Comparison of ENCODE assay signal across 34 cellular contexts in genomic region chr6:93849857-93850256, GRCh38.
A peak's percentile ranks its signal among the peaks of the same experiment; 100 is the strongest.
DNase-seq lines count a peak whose midpoint lies in the region; ATAC-seq and TF ChIP-seq lines count a peak whose summit lies in the region.
"Had no signal": no experiment of that assay in that cellular context is flagged by ENCODE, and none has a peak within 500 bp of the region (broad histone marks: within the 10 kb centered on the region; RNA-seq: fewer than 3 reads in every experiment).

No MANE protein-coding gene starts in this region.

- TF ChIP-seq CTCF in endodermal cell (conservative IDR thresholded peaks at IDR 0.05) (no peak), nephron progenitor cell (IDR thresholded peaks at IDR 0.05) (no peak)

- DNase-seq in H4 (ENCODE audit: low spot score) (peak; percentile 2), SK-N-DZ (ENCODE audit: low spot score) (peak; percentile 1), endodermal cell (no peak), nephron progenitor cell (no peak), dedifferentiated amniotic fluid mesenchymal stem cell (ENCODE audit: extremely low spot score) (no peak)
- DNase-seq in activated naive CD8-positive, alpha-beta T cell treated with anti-CD3 and anti-CD28 coated beads, Interleukin-2, amount 50 U/mL, for 24 hours = no peak
- no peak for DNase-seq in activated CD4-positive, alpha-beta T cell treated with anti-CD3 and anti-CD28 coated beads for 4 hours
- no peak for DNase-seq in activated CD4-positive, CD25-positive, alpha-beta regulatory T cell treated with anti-CD3 and anti-CD28 coated beads, Interleukin-2, amount 50 U/mL, for 72 hours
- DNase-seq: activated effector memory CD4-positive, alpha-beta T cell treated with anti-CD3 and anti-CD28 coated beads, Interleukin-2, amount 50 U/mL, for 16 hours; activated T-cell treated with anti-CD3 and anti-CD28 coated beads, Interleukin-2, amount 50 U/mL, for 24 hours; aorta; CD8-positive, alpha-beta T cell; foreskin keratinocyte; H7; heart right ventricle; Kasumi-1; MV-4-11; NCI-H1436; NCI-H2081 treated with DMSO at 0.1 percent for 48 hours; NCI-H446 treated with DMSO at 0.1 percent for 48 hours; NCI-H82; pancreas; SIG-M5; stimulated activated CD8-positive, alpha-beta memory T cell treated with anti-CD3 and anti-CD28 coated beads, Interleukin-4, amount 100 ng/mL, for 48 hours; stimulated activated naive CD8-positive, alpha-beta T cell treated with anti-CD3 and anti-CD28 coated beads, Interleukin-15, amount 100 ng/mL, for 72 hours; SW 1271; T1000 had no signal

- peaks cover 4% of the 10 kb centered on the region for H3K4me1 ChIP-seq in endodermal cell (ENCODE audit: control insufficient read depth, insufficient read depth, low read length)
- H3K4me1 ChIP-seq: A549, foreskin keratinocyte, heart right ventricle, pancreas, right atrium auricular region had no signal

- H3K4me1 Mint-ChIP-seq in endodermal cell = peaks cover 21% of the 10 kb centered on the region
- peaks cover 17% of the 10 kb centered on the region for H3K4me1 Mint-ChIP-seq in nephron progenitor cell
- H3K4me1 Mint-ChIP-seq in activated naive CD8-positive, alpha-beta T cell treated with anti-CD3 and anti-CD28 coated beads, Interleukin-2, amount 50 U/mL, for 24 hours = no peaks in the 10 kb centered on the region
- H3K4me1 Mint-ChIP-seq: B cell; stimulated activated naive CD8-positive, alpha-beta T cell treated with anti-CD3 and anti-CD28 coated beads, Interleukin-15, amount 100 ng/mL, for 72 hours had no signal

- H3K27me3 Mint-ChIP-seq in endodermal cell (ENCODE audit: insufficient read depth) = no peaks in the 10 kb centered on the region
- no peaks in the 10 kb centered on the region for H3K27me3 Mint-ChIP-seq in nephron progenitor cell (ENCODE audit: low read depth, poor library complexity)
- no peaks in the 10 kb centered on the region for H3K27me3 Mint-ChIP-seq in activated naive CD8-positive, alpha-beta T cell treated with anti-CD3 and anti-CD28 coated beads, Interleukin-2, amount 50 U/mL, for 24 hours
- H3K27me3 Mint-ChIP-seq: activated naive CD8-positive, alpha-beta T cell; activated T-cell treated with anti-CD3 and anti-CD28 coated beads, Interleukin-2, amount 50 U/mL, for 24 hours; B cell; stimulated activated naive CD8-positive, alpha-beta T cell treated with anti-CD3 and anti-CD28 coated beads, Interleukin-15, amount 100 ng/mL, for 72 hours had no signal

- no peaks in the 10 kb centered on the region for H3K36me3 ChIP-seq in endodermal cell (ENCODE audit: control insufficient read depth, insufficient read depth, low read length)
- H3K36me3 ChIP-seq: esophagus muscularis mucosa, heart right ventricle, pancreas, right atrium auricular region had no signal

- H3K9ac ChIP-seq in endodermal cell (ENCODE audit: extremely low read depth, low read length, poor library complexity, severe bottlenecking) = no peak overlapping the region

- H3K27ac Mint-ChIP-seq in endodermal cell (peak overlapping the region; percentile 16), nephron progenitor cell (peak overlapping the region; percentile 76)
- no peak overlapping the region for H3K27ac Mint-ChIP-seq in activated naive CD8-positive, alpha-beta T cell treated with anti-CD3 and anti-CD28 coated beads, Interleukin-2, amount 50 U/mL, for 24 hours
- H3K27ac Mint-ChIP-seq: activated naive CD8-positive, alpha-beta T cell; activated T-cell treated with anti-CD3 and anti-CD28 coated beads, Interleukin-2, amount 50 U/mL, for 24 hours; B cell; CD8-positive, alpha-beta T cell; stimulated activated naive CD8-positive, alpha-beta T cell treated with anti-CD3 and anti-CD28 coated beads, Interleukin-15, amount 100 ng/mL, for 72 hours had no signal

- H3K9me3 ChIP-seq in endodermal cell (ENCODE audit: control insufficient read depth, low read length) = peaks cover 7% of the 10 kb centered on the region
- H3K9me3 ChIP-seq: A549, pancreas, right atrium auricular region had no signal

- ATAC-seq in activated naive CD8-positive, alpha-beta T cell treated with anti-CD3 and anti-CD28 coated beads, Interleukin-2, amount 50 U/mL, for 24 hours = no peak
- ATAC-seq: A549; CD8-positive, alpha-beta T cell; foreskin keratinocyte; heart right ventricle; pancreas; stimulated activated naive CD8-positive, alpha-beta T cell treated with anti-CD3 and anti-CD28 coated beads, Interleukin-15, amount 100 ng/mL, for 72 hours had no signal

- no peaks in the 10 kb centered on the region for H3K27me3 ChIP-seq in endodermal cell (ENCODE audit: control insufficient read depth, insufficient read depth, low read length, poor library complexity, severe bottlenecking)
- H3K27me3 ChIP-seq: esophagus muscularis mucosa, foreskin keratinocyte, heart right ventricle, pancreas, right atrium auricular region had no signal

- H3K4me3 Mint-ChIP-seq in endodermal cell = no peak overlapping the region
- no peak overlapping the region for H3K4me3 Mint-ChIP-seq in nephron progenitor cell
- H3K4me3 Mint-ChIP-seq in activated naive CD8-positive, alpha-beta T cell treated with anti-CD3 and anti-CD28 coated beads, Interleukin-2, amount 50 U/mL, for 24 hours = no peak overlapping the region
- H3K4me3 Mint-ChIP-seq: activated naive CD8-positive, alpha-beta T cell; activated T-cell treated with anti-CD3 and anti-CD28 coated beads, Interleukin-2, amount 50 U/mL, for 24 hours; B cell; CD8-positive, alpha-beta T cell; stimulated activated naive CD8-positive, alpha-beta T cell treated with anti-CD3 and anti-CD28 coated beads, Interleukin-15, amount 100 ng/mL, for 72 hours had no signal

- no peak overlapping the region for H3K4me3 ChIP-seq in endodermal cell (ENCODE audit: low read length)
- H3K4me3 ChIP-seq: A549, esophagus muscularis mucosa, heart right ventricle, lung, pancreas, right atrium auricular region had no signal

- WGBS in endodermal cell (ENCODE audit: insufficient coverage in 1 of 2, insufficient read length in 1 of 2), 2 experiments = 94% methylated on average over 4 of the region's 4 CpGs; no CpG with 5 or more reads in 1 of the 2 experiments

- peaks cover 3% of the 10 kb centered on the region for H3K9me3 Mint-ChIP-seq in endodermal cell
- no peaks in the 10 kb centered on the region for H3K9me3 Mint-ChIP-seq in nephron progenitor cell
- peaks cover 17% of the 10 kb centered on the region for H3K9me3 Mint-ChIP-seq in activated naive CD8-positive, alpha-beta T cell treated with anti-CD3 and anti-CD28 coated beads, Interleukin-2, amount 50 U/mL, for 24 hours
- H3K9me3 Mint-ChIP-seq: stimulated activated naive CD8-positive, alpha-beta T cell treated with anti-CD3 and anti-CD28 coated beads, Interleukin-15, amount 100 ng/mL, for 72 hours had no signal

- H3K27ac ChIP-seq in endodermal cell (ENCODE audit: low read depth, low read length) = peak overlapping the region; percentile 64
- H3K27ac ChIP-seq: A549, esophagus muscularis mucosa, foreskin keratinocyte, heart right ventricle, pancreas, right atrium auricular region, VCaP had no signal

- peaks cover 12% of the 10 kb centered on the region for H3K36me3 Mint-ChIP-seq in endodermal cell (ENCODE audit: low read depth)
- no peaks in the 10 kb centered on the region for H3K36me3 Mint-ChIP-seq in nephron progenitor cell (ENCODE audit: low read depth)
- H3K36me3 Mint-ChIP-seq in activated naive CD8-positive, alpha-beta T cell treated with anti-CD3 and anti-CD28 coated beads, Interleukin-2, amount 50 U/mL, for 24 hours (ENCODE audit: low read depth) = no peaks in the 10 kb centered on the region
- H3K36me3 Mint-ChIP-seq: activated naive CD8-positive, alpha-beta T cell; CD8-positive, alpha-beta T cell had no signal

Comparison
In these comparisons a context has a peak if more than half of its experiments do, and no peak if none do; other contexts are left out.
1. DNase-seq: peak in H4 (single experiment) and SK-N-DZ (single experiment); none in endodermal cell (single experiment), nephron progenitor cell (single experiment), dedifferentiated amniotic fluid mesenchymal stem cell (single experiment), activated naive CD8-positive, alpha-beta T cell treated with anti-CD3 and anti-CD28 coated beads, Interleukin-2, amount 50 U/mL, for 24 hours (single experiment), activated CD4-positive, alpha-beta T cell treated with anti-CD3 and anti-CD28 coated beads for 4 hours (0 of 2) and activated CD4-positive, CD25-positive, alpha-beta regulatory T cell treated with anti-CD3 and anti-CD28 coated beads, Interleukin-2, amount 50 U/mL, for 72 hours (single experiment).